17 cellular contexts compared by ENCODE assay signal in genomic region chr11:119907122-119907933, GRCh38.
DNase-seq lines count a peak whose midpoint lies in the region; ATAC-seq and TF ChIP-seq lines count a peak whose summit lies in the region.
"Had no signal": no experiment of that assay in that cellular context is flagged by ENCODE, and none has a peak within 500 bp of the region (broad histone marks: within the 10 kb centered on the region; RNA-seq: fewer than 3 reads in every experiment).

No MANE protein-coding gene starts in this region.

- no peak overlapping the region for H3K27ac ChIP-seq in lower lobe of right lung
- H3K27ac ChIP-seq: 22Rv1, ascending aorta, SJCRH30 had no signal

- H3K27me3 ChIP-seq in lower lobe of right lung (ENCODE audit: low read depth), result no peaks in the 10 kb centered on the region
- H3K27me3 ChIP-seq: ascending aorta, SJCRH30 had no signal

- peaks cover 89% of the 10 kb centered on the region for H3K4me1 Mint-ChIP-seq in brain
- peaks cover 30% of the 10 kb centered on the region for H3K4me1 Mint-ChIP-seq in type B pancreatic cell (ENCODE audit: unreplicated experiment)

- no peak for TF ChIP-seq CTCF in brain (conservative IDR thresholded peaks at IDR 0.05)
- TF ChIP-seq CTCF in lower lobe of right lung (IDR thresholded peaks at IDR 0.05), result no peak
- TF ChIP-seq CTCF in type B pancreatic cell (conservative IDR thresholded peaks at IDR 0.05), result no peak

- intact Hi-C loops in lower lobe of right lung (cut with DNase I), result no loop called here

- H3K9me3 ChIP-seq in lower lobe of right lung, result no peaks in the 10 kb centered on the region
- H3K9me3 ChIP-seq: ascending aorta, SJCRH30 had no signal

- peak overlapping the region in 4 of 5 experiments; percentile 2 to 45 (median 26) for H3K4me3 Mint-ChIP-seq in brain
- H3K4me3 Mint-ChIP-seq in type B pancreatic cell, result peak overlapping the region; percentile 48
- H3K4me3 Mint-ChIP-seq: CD8-positive, alpha-beta T cell had no signal

- peaks cover 8% of the 10 kb centered on the region for H3K27me3 Mint-ChIP-seq in brain
- peaks cover 7% of the 10 kb centered on the region for H3K27me3 Mint-ChIP-seq in type B pancreatic cell

- H3K36me3 Mint-ChIP-seq in brain, result no peaks in the 10 kb centered on the region
- no peaks in the 10 kb centered on the region for H3K36me3 Mint-ChIP-seq in type B pancreatic cell
- H3K36me3 Mint-ChIP-seq: CD8-positive, alpha-beta T cell had no signal

- H3K9me3 Mint-ChIP-seq in brain (no peaks in the 10 kb centered on the region), type B pancreatic cell (no peaks in the 10 kb centered on the region)
- H3K9me3 Mint-ChIP-seq: CD8-positive, alpha-beta T cell had no signal

- H3K27ac Mint-ChIP-seq in brain (peak overlapping the region; percentile 28 to 92 (median 90)), type B pancreatic cell (peak overlapping the region; percentile 74)
- H3K27ac Mint-ChIP-seq: CD8-positive, alpha-beta T cell had no signal

- ATAC-seq in lower lobe of right lung, result peak; percentile 82 to 85
- ATAC-seq: CD8-positive, alpha-beta T cell had no signal

- DNase-seq in NCI-H345 treated with DMSO at 0.1 percent for 48 hours (lab: John Stamatoyannopoulos, UW; ENCODE audit: unreplicated experiment) (peak; percentile 69), NCI-H345 (lab: John Stamatoyannopoulos, UW) (no peak), lower lobe of right lung (peak; percentile 56), type B pancreatic cell (ENCODE audit: extremely low spot score, unreplicated experiment) (no peak), NCI-H2029 (lab: John Stamatoyannopoulos, UW) (no peak), SW480 (ENCODE audit: low spot score) (no peak)
- DNase-seq in activated CD8-positive, alpha-beta memory T cell treated with anti-CD3 and anti-CD28 coated beads, Interleukin-2, amount 50 U/mL, for 48 hours, result no peak
- DNase-seq: activated gamma-delta T cell; CD8-positive, alpha-beta T cell; KG1; NCI-H187; NK-92 treated with Interleukin-12 subunit alpha and Interleukin-12 subunit beta, amount 100 ng/mL, for 24 hours; SJCRH30; stimulated activated CD4-positive, alpha-beta T cell treated with anti-CD3 and anti-CD28 coated beads, Interleukin-2, amount 100 ng/mL, for 24 hours had no signal

- H3K36me3 ChIP-seq in lower lobe of right lung, result no peaks in the 10 kb centered on the region
- H3K36me3 ChIP-seq: ascending aorta, SJCRH30 had no signal

- H3K4me3 ChIP-seq in lower lobe of right lung, result no peak overlapping the region
- H3K4me3 ChIP-seq: ascending aorta, SJCRH30 had no signal

- H3K4me1 ChIP-seq in lower lobe of right lung, result peaks cover 4% of the 10 kb centered on the region
- H3K4me1 ChIP-seq: ascending aorta, SJCRH30 had no signal

Comparison
In these comparisons a context has a peak if more than half of its experiments do, and no peak if none do; other contexts are left out.
1. DNase-seq: peak in NCI-H345 treated with DMSO at 0.1 percent for 48 hours (single experiment) and lower lobe of right lung (single experiment); none in NCI-H345 (single experiment), type B pancreatic cell (single experiment), activated CD8-positive, alpha-beta memory T cell treated with anti-CD3 and anti-CD28 coated beads, Interleukin-2, amount 50 U/mL, for 48 hours (single experiment), NCI-H2029 (single experiment) and SW480 (single experiment).